ENCODE assay signal across 28 cellular contexts in the genomic region with DNA sequence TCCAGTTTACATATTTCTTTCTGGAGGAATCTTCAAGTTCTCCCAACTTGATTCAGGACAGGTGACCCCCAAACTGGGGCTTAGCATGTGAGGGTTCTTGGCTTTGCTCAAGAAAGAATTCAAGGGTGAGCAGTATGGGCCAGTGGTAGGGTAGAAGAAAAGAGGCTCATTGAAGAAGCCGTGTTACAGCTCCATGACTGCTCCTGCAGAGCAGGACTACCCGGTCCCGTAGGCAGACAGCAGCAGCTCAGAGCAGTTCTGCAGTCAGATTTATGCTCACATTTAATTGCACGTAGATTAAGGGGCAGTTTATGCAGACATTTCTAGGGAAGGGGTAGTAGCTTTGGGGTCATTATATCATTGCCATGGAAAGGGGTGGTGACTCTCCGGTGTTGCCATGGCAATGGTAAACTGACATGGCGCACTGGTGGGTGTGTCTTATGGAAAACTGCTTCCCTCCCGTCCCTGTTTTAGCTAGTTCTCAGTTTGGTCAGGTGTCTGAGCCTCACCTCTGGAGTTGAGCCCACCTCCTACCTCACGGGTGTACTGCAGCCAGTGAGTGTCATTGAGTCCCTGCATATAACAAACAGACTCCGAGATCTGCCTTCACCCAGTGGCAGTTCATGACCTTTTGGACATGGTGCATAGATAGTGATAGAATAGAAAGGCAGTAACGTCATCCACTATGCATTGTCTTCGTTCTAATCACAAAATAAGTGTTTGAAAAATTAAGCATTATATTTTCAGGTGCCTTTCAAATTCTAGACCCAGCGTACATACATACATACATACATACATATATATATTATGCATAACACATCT.
"Had no signal": no experiment of that assay in that cellular context is flagged by ENCODE, and none has a peak within 500 bp of the region (broad histone marks: within the 10 kb centered on the region; RNA-seq: fewer than 3 reads in every experiment).

No MANE protein-coding gene starts in this region.

- H3K27me3 ChIP-seq: brain microvascular endothelial cell, left lung, right atrium auricular region, uterus had no signal

- ATAC-seq: activated CD8-positive, alpha-beta T cell treated with anti-CD3 and anti-CD28 coated beads for 36 hours; activated T-cell treated with anti-CD3 and anti-CD28 coated beads, Interleukin-2, amount 50 U/mL, for 72 hours; gastroesophageal sphincter; left lung; natural killer cell treated with Interleukin-12 subunit alpha and Interleukin-12 subunit beta and Interleukin-15 and Interleukin-18, amount 100 ng/mL, for 72 hours; stimulated activated memory B cell treated with anti-CD40 and anti-IgM and Interleukin-4, amounts not matched to agents 10 μg/mL and 1 μg/mL and 100 μg/mL, for 72 hours; stimulated activated naive CD8-positive, alpha-beta T cell treated with anti-CD3 and anti-CD28 coated beads, Interleukin-15, amount 100 ng/mL, for 72 hours had no signal

- H3K4me1 ChIP-seq: gastroesophageal sphincter, uterus had no signal

- H3K9me3 ChIP-seq: uterus had no signal

- H3K4me3 ChIP-seq: gastroesophageal sphincter, left lung, mucosa of descending colon, right atrium auricular region, smooth muscle cell, uterus had no signal

- H3K27me3 Mint-ChIP-seq: activated CD8-positive, alpha-beta T cell treated with anti-CD3 and anti-CD28 coated beads for 36 hours; stimulated activated naive CD8-positive, alpha-beta T cell treated with anti-CD3 and anti-CD28 coated beads, Interleukin-15, amount 100 ng/mL, for 72 hours had no signal

- H3K27ac ChIP-seq: brain microvascular endothelial cell, gastroesophageal sphincter, left lung, right atrium auricular region, uterus, VCaP had no signal

- H3K4me3 Mint-ChIP-seq: activated CD4-positive, alpha-beta T cell treated with anti-CD3 and anti-CD28 coated beads, Interleukin-2, amount 10 ng/mL, durations not matched to agents 7 days and 5 days; activated CD8-positive, alpha-beta T cell treated with anti-CD3 and anti-CD28 coated beads for 36 hours; activated naive CD4-positive, alpha-beta T cell treated with anti-CD3 and anti-CD28 coated beads for 36 hours; activated T-cell treated with anti-CD3 and anti-CD28 coated beads, Interleukin-2, amount 50 U/mL, for 72 hours; natural killer cell treated with Interleukin-12 subunit alpha and Interleukin-12 subunit beta and Interleukin-15 and Interleukin-18, amount 100 ng/mL, for 72 hours; stimulated activated memory B cell treated with anti-CD40 and anti-IgM and Interleukin-4, amounts not matched to agents 10 μg/mL and 1 μg/mL and 100 μg/mL, for 72 hours; stimulated activated naive CD8-positive, alpha-beta T cell treated with anti-CD3 and anti-CD28 coated beads, Interleukin-15, amount 100 ng/mL, for 72 hours; T-helper 1 cell treated with Interleukin-12 subunit alpha and Interleukin-12 subunit beta and Interleukin-4 antibody, amounts not matched to agents 30 μg/mL and 1 μg/mL, for 36 hours; type B pancreatic cell had no signal

- H3K36me3 Mint-ChIP-seq: type B pancreatic cell had no signal

- H3K36me3 ChIP-seq: brain microvascular endothelial cell, gastroesophageal sphincter, left lung, right atrium auricular region, uterus had no signal

- H3K27ac Mint-ChIP-seq: activated CD4-positive, alpha-beta T cell treated with anti-CD3 and anti-CD28 coated beads, Interleukin-2, amount 10 ng/mL, durations not matched to agents 7 days and 5 days; activated CD8-positive, alpha-beta T cell treated with anti-CD3 and anti-CD28 coated beads for 36 hours; activated naive CD4-positive, alpha-beta T cell treated with anti-CD3 and anti-CD28 coated beads for 36 hours; activated T-cell treated with anti-CD3 and anti-CD28 coated beads, Interleukin-2, amount 50 U/mL, for 72 hours; natural killer cell treated with Interleukin-12 subunit alpha and Interleukin-12 subunit beta and Interleukin-15 and Interleukin-18, amount 100 ng/mL, for 72 hours; stimulated activated memory B cell treated with anti-CD40 and anti-IgM and Interleukin-4, amounts not matched to agents 10 μg/mL and 1 μg/mL and 100 μg/mL, for 72 hours; stimulated activated naive CD8-positive, alpha-beta T cell treated with anti-CD3 and anti-CD28 coated beads, Interleukin-15, amount 100 ng/mL, for 72 hours; T-helper 1 cell treated with Interleukin-12 subunit alpha and Interleukin-12 subunit beta and Interleukin-4 antibody, amounts not matched to agents 30 μg/mL and 1 μg/mL, for 36 hours; type B pancreatic cell had no signal

- DNase-seq: activated CD4-positive, alpha-beta T cell treated with anti-CD3 and anti-CD28 coated beads for 1 hour; activated CD4-positive, alpha-beta T cell treated with anti-CD3 and anti-CD28 coated beads, Interleukin-2, amount 10 ng/mL, durations not matched to agents 7 days and 5 days; activated CD8-positive, alpha-beta T cell treated with anti-CD3 and anti-CD28 coated beads for 36 hours; activated naive CD4-positive, alpha-beta T cell treated with anti-CD3 and anti-CD28 coated beads for 36 hours; activated T-cell treated with anti-CD3 and anti-CD28 coated beads, Interleukin-2, amount 50 U/mL, for 72 hours; amniotic stem cell; brain microvascular endothelial cell; caudate nucleus; head of caudate nucleus; hippocampal formation; kidney glomerular epithelial cell; left lung; mucosa of descending colon; stimulated activated CD4-positive, alpha-beta T cell treated with anti-CD3 and anti-CD28 coated beads, Interleukin-1b, Interleukin-23, amount 100 ng/mL, for 48 hours; stimulated activated CD4-positive, alpha-beta T cell treated with anti-CD3 and anti-CD28 coated beads, Interleukin-4, amount 100 ng/mL, for 4 hours; stimulated activated CD8-positive, alpha-beta memory T cell treated with anti-CD3 and anti-CD28 coated beads, Interleukin-4, amount 100 ng/mL, for 48 hours; stimulated activated naive CD8-positive, alpha-beta T cell treated with anti-CD3 and anti-CD28 coated beads, Interleukin-15, amount 100 ng/mL, for 72 hours; substantia nigra; T-helper 9 cell; uterus had no signal
